ENCODE assay signal across 22 cellular contexts in genomic region chr17:82253179-82253544, GRCh38.
"Had no signal": no experiment of that assay in that cellular context is flagged by ENCODE, and none has a peak within 500 bp of the region (broad histone marks: within the 10 kb centered on the region; RNA-seq: fewer than 3 reads in every experiment).

No MANE protein-coding gene starts in this region.

- H3K4me3 ChIP-seq: prostate gland had no signal

- H3K27ac ChIP-seq: prostate gland had no signal

- H3K9me3 ChIP-seq: prostate gland had no signal

- H3K27ac Mint-ChIP-seq: activated CD8-positive, alpha-beta memory T cell treated with anti-CD3 and anti-CD28 coated beads, Interleukin-2, amount 10 ng/mL, durations not matched to agents 7 days and 5 days; activated naive CD8-positive, alpha-beta T cell treated with anti-CD3 and anti-CD28 coated beads, Interleukin-2, amount 50 U/mL, for 24 hours; nephron progenitor cell; stimulated activated naive CD8-positive, alpha-beta T cell treated with anti-CD3 and anti-CD28 coated beads, Interleukin-15, Interleukin-2, amounts not matched to agents 100 ng/mL and 50 ng/mL, for 24 hours had no signal

- DNase-seq: activated CD4-positive, alpha-beta T cell treated with anti-CD3 and anti-CD28 coated beads, Interleukin-2, amount 50 U/mL, for 48 hours; activated CD4-positive, CD25-positive, alpha-beta regulatory T cell treated with anti-CD3 and anti-CD28 coated beads, Interleukin-2, amount 50 U/mL, for 72 hours; activated CD8-positive, alpha-beta memory T cell treated with anti-CD3 and anti-CD28 coated beads, Interleukin-2, amount 10 ng/mL, durations not matched to agents 7 days and 5 days; activated gamma-delta T cell treated with Interleukin-2 at 50 U/mL for 16 hours; activated naive CD8-positive, alpha-beta T cell treated with anti-CD3 and anti-CD28 coated beads, Interleukin-2, amount 50 U/mL, for 24 hours; activated T-cell treated with anti-CD3 and anti-CD28 coated beads, Interleukin-2, amount 50 U/mL, for 4 hours; aorta; cerebellar nuclear complex; effector CD8-positive, alpha-beta T cell; foreskin fibroblast; hypothalamus; mesendoderm; nephron progenitor cell; occipital lobe; small intestine; stimulated activated CD4-positive, alpha-beta T cell treated with anti-CD3 and anti-CD28 coated beads, Interleukin-4, amount 100 ng/mL, for 24 hours; T-cell; T1000 had no signal

- ATAC-seq: activated CD8-positive, alpha-beta memory T cell treated with anti-CD3 and anti-CD28 coated beads, Interleukin-2, amount 10 ng/mL, durations not matched to agents 7 days and 5 days; activated naive CD8-positive, alpha-beta T cell treated with anti-CD3 and anti-CD28 coated beads, Interleukin-2, amount 50 U/mL, for 24 hours; activated T-cell treated with anti-CD3 and anti-CD28 coated beads, Interleukin-2, amount 50 U/mL, for 4 hours; right cardiac atrium; T-cell had no signal

- FAIRE-seq: small intestine had no signal

- H3K4me3 Mint-ChIP-seq: activated CD8-positive, alpha-beta memory T cell treated with anti-CD3 and anti-CD28 coated beads, Interleukin-2, amount 10 ng/mL, durations not matched to agents 7 days and 5 days; activated naive CD8-positive, alpha-beta T cell treated with anti-CD3 and anti-CD28 coated beads, Interleukin-2, amount 50 U/mL, for 24 hours; activated T-cell treated with anti-CD3 and anti-CD28 coated beads, Interleukin-2, amount 50 U/mL, for 4 hours; nephron progenitor cell; stimulated activated naive CD8-positive, alpha-beta T cell treated with anti-CD3 and anti-CD28 coated beads, Interleukin-15, Interleukin-2, amounts not matched to agents 100 ng/mL and 50 ng/mL, for 24 hours; T-cell; type B pancreatic cell had no signal

- H3K9me3 Mint-ChIP-seq: activated naive CD8-positive, alpha-beta T cell treated with anti-CD3 and anti-CD28 coated beads, Interleukin-2, amount 50 U/mL, for 24 hours; activated T-cell treated with anti-CD3 and anti-CD28 coated beads, Interleukin-2, amount 50 U/mL, for 4 hours; nephron progenitor cell; stimulated activated naive CD8-positive, alpha-beta T cell treated with anti-CD3 and anti-CD28 coated beads, Interleukin-15, Interleukin-2, amounts not matched to agents 100 ng/mL and 50 ng/mL, for 24 hours; T-cell; type B pancreatic cell had no signal

- H3K4me1 Mint-ChIP-seq: nephron progenitor cell had no signal

- H3K27me3 Mint-ChIP-seq: activated CD8-positive, alpha-beta memory T cell treated with anti-CD3 and anti-CD28 coated beads, Interleukin-2, amount 10 ng/mL, durations not matched to agents 7 days and 5 days; activated naive CD8-positive, alpha-beta T cell treated with anti-CD3 and anti-CD28 coated beads, Interleukin-2, amount 50 U/mL, for 24 hours; stimulated activated naive CD8-positive, alpha-beta T cell treated with anti-CD3 and anti-CD28 coated beads, Interleukin-15, Interleukin-2, amounts not matched to agents 100 ng/mL and 50 ng/mL, for 24 hours; T-cell; type B pancreatic cell had no signal
